ENCODE assay signal across 21 cellular contexts in the genomic region with DNA sequence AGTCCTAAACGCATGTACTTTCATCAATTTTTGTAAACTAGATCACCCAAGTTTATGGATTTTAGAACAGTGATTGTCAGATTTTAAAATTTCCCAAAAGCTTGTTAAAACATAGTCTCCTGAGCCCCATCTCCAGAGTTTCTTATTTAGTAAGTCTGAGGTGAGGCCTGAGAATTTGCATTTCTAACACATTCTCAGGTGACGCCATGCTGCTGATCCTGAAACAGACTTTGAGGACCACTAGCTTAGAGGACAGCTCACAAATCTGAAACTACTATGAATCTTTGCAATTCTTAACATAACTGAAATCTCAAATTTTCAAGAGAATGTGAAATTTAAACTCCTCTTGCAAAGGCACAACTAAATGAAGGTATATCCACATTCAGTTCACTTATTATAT. TPM values are rescaled to one million over a fixed set of nuclear protein-coding genes. Genes with fewer than 3 reads are reported as not detected.
DNase-seq lines count a peak whose midpoint lies in the region; TF ChIP-seq lines count a peak whose summit lies in the region.
"Had no signal": no experiment of that assay in that cellular context is flagged by ENCODE, and none has a peak within 500 bp of the region (broad histone marks: within the 10 kb centered on the region; RNA-seq: fewer than 3 reads in every experiment).

No MANE protein-coding gene starts in this region.

- H3K18ac ChIP-seq in mesendoderm (ENCODE audit: low read length), result no peak overlapping the region

- H2AK5ac ChIP-seq in mesendoderm (ENCODE audit: low read length), result no peak overlapping the region

- no peaks in the 10 kb centered on the region for H3K27me3 ChIP-seq in left ventricle myocardium inferior (ENCODE audit: low read depth)
- H3K27me3 ChIP-seq in right atrium auricular region, result no peaks in the 10 kb centered on the region
- H3K27me3 ChIP-seq in mesendoderm (ENCODE audit: insufficient read depth, low read length, poor library complexity), result no peaks in the 10 kb centered on the region
- H3K27me3 ChIP-seq in subcutaneous abdominal adipose tissue (ENCODE audit: control insufficient read depth in 5 of 5, insufficient read depth in 4 of 5, low read length in 5 of 5), result no peaks in the 10 kb centered on the region
- no peaks in the 10 kb centered on the region for H3K27me3 ChIP-seq in tibial nerve
- no peaks in the 10 kb centered on the region for H3K27me3 ChIP-seq in MG63
- H3K27me3 ChIP-seq: BE2C; BLaER1 treated with 17β-estradiol and CSF1 and Interleukin-3, amounts not matched to agents 10 nM and 100 nM had no signal

- DNase-seq in left ventricle myocardium inferior (no peak), right atrium auricular region (ENCODE audit: low spot score) (no peak), mesendoderm (peak; percentile 68), tibial nerve (ENCODE audit: low spot score in 2 of 2) (no peak), MG63 (no peak)
- DNase-seq: BE2C; CD4-positive, alpha-beta T cell; CD8-positive, alpha-beta memory T cell; DMS 273 treated with DMSO at 0.1 percent for 48 hours; DMS79; EL; GDM1; GM23248; HFFc6 had no signal

- H3K36me3 ChIP-seq in left ventricle myocardium inferior (no peaks in the 10 kb centered on the region), right atrium auricular region (no peaks in the 10 kb centered on the region), mesendoderm (ENCODE audit: control insufficient read depth, insufficient read depth, low read length) (no peaks in the 10 kb centered on the region), subcutaneous abdominal adipose tissue (ENCODE audit: control insufficient read depth in 5 of 5, insufficient read depth in 5 of 5, low read length in 5 of 5) (no peaks in the 10 kb centered on the region), tibial nerve (no peaks in the 10 kb centered on the region), MG63 (no peaks in the 10 kb centered on the region)
- H3K36me3 ChIP-seq: BE2C; BLaER1 treated with 17β-estradiol and CSF1 and Interleukin-3, amounts not matched to agents 10 nM and 100 nM; HAP-1 had no signal

- TF ChIP-seq EP300 in tibial nerve (IDR thresholded peaks at IDR 0.05), result no peak

- H3K23ac ChIP-seq in mesendoderm (ENCODE audit: low read length), result no peak overlapping the region

- no peak overlapping the region for H3K4ac ChIP-seq in mesendoderm (ENCODE audit: low read depth, low read length)

- H2BK120ac ChIP-seq in mesendoderm (ENCODE audit: low read depth, low read length), result no peak overlapping the region

- H3K79me1 ChIP-seq in mesendoderm (ENCODE audit: low read length), result no peaks in the 10 kb centered on the region

- H2BK5ac ChIP-seq in mesendoderm (ENCODE audit: low read length), result no peak overlapping the region

- H2BK15ac ChIP-seq in mesendoderm (replicated peaks; ENCODE audit: low read depth), result no peak overlapping the region

- H3K4me1 ChIP-seq in left ventricle myocardium inferior, result peaks cover 85% of the 10 kb centered on the region
- peaks cover 0 to 21% of the 10 kb centered on the region in 2 donors for H3K4me1 ChIP-seq in right atrium auricular region
- peaks cover 4% of the 10 kb centered on the region for H3K4me1 ChIP-seq in mesendoderm (ENCODE audit: control insufficient read depth, low read depth, low read length)
- H3K4me1 ChIP-seq in subcutaneous abdominal adipose tissue (ENCODE audit: control insufficient read depth in 5 of 5, insufficient read depth in 5 of 5, low read length in 5 of 5), result peaks cover 0 to 46% (median 10%) of the 10 kb centered on the region in 5 donors
- H3K4me1 ChIP-seq in tibial nerve, result peaks cover 0 to 27% (median 1%) of the 10 kb centered on the region in 4 donors
- H3K4me1 ChIP-seq: BE2C had no signal

- WGBS in mesendoderm (ENCODE audit: extremely low coverage, insufficient coverage, low lambda C conversion rate), result no CpG with 5 or more reads among the region's 2 CpGs
- WGBS in tibial nerve, 2 donors, result 92 to 98% methylated on average over 2 of the region's 2 CpGs

- no peaks in the 10 kb centered on the region for H3K79me2 ChIP-seq in mesendoderm (ENCODE audit: control insufficient read depth, insufficient read depth, low read length)

- TF ChIP-seq CTCF in left ventricle myocardium inferior (IDR thresholded peaks at IDR 0.05; ENCODE audit: borderline replicate concordance) (no peak), right atrium auricular region (IDR thresholded peaks at IDR 0.05) (no peak), tibial nerve (IDR thresholded peaks at IDR 0.05) (no peak)

- no peak overlapping the region for H4K5ac ChIP-seq in mesendoderm (ENCODE audit: low read length)

- no peak overlapping the region for H3K4me3 ChIP-seq in left ventricle myocardium inferior
- H3K4me3 ChIP-seq in right atrium auricular region, result no peak overlapping the region
- no peak overlapping the region for H3K4me3 ChIP-seq in mesendoderm (ENCODE audit: low read length)
- H3K4me3 ChIP-seq in subcutaneous abdominal adipose tissue (ENCODE audit: low read depth in 1 of 5, low read length in 5 of 5), result no peak overlapping the region
- no peak overlapping the region for H3K4me3 ChIP-seq in tibial nerve
- no peak overlapping the region for H3K4me3 ChIP-seq in MG63
- H3K4me3 ChIP-seq: BLaER1 treated with 17β-estradiol and CSF1 and Interleukin-3, amounts not matched to agents 10 nM and 100 nM; GM12878; GM23248; HAP-1 had no signal

- H4K8ac ChIP-seq in mesendoderm (ENCODE audit: low read depth, low read length), result no peak overlapping the region

- no peak overlapping the region for H3K56ac ChIP-seq in mesendoderm (ENCODE audit: low read length)

- H3K27ac ChIP-seq in left ventricle myocardium inferior (replicated peaks), result peak overlapping the region; percentile 46
- H3K27ac ChIP-seq in right atrium auricular region, result no peak overlapping the region
- no peak overlapping the region for H3K27ac ChIP-seq in mesendoderm (ENCODE audit: low read depth, low read length)
- peak overlapping the region; percentile 85 for H3K27ac ChIP-seq in subcutaneous abdominal adipose tissue (ENCODE audit: low read depth, low read length)
- no peak overlapping the region for H3K27ac ChIP-seq in tibial nerve
- H3K27ac ChIP-seq: 22Rv1; BLaER1 treated with 17β-estradiol and CSF1 and Interleukin-3, amounts not matched to agents 10 nM and 100 nM; GM23248 had no signal

- H3K9me3 ChIP-seq in left ventricle myocardium inferior (replicated peaks) (no peaks in the 10 kb centered on the region), right atrium auricular region (no peaks in the 10 kb centered on the region), subcutaneous abdominal adipose tissue (ENCODE audit: control insufficient read depth in 5 of 5, low read length in 5 of 5) (no peaks in the 10 kb centered on the region), tibial nerve (no peaks in the 10 kb centered on the region), MG63 (no peaks in the 10 kb centered on the region)
- H3K9me3 ChIP-seq: BE2C; BLaER1 treated with 17β-estradiol and CSF1 and Interleukin-3, amounts not matched to agents 10 nM and 100 nM; HAP-1 had no signal

- H3K9ac ChIP-seq in mesendoderm (ENCODE audit: low read length) (no peak overlapping the region), subcutaneous abdominal adipose tissue (ENCODE audit: low read length in 5 of 5) (no peak overlapping the region)
- H3K9ac ChIP-seq: BLaER1 treated with 17β-estradiol and CSF1 and Interleukin-3, amounts not matched to agents 10 nM and 100 nM; GM23248 had no signal

- intact Hi-C loops in left ventricle myocardium inferior (cut with micrococcal nuclease), result no loop called here

- TF ChIP-seq POLR2A in tibial nerve (IDR thresholded peaks at IDR 0.05), result no peak

- H3K4me2 ChIP-seq in mesendoderm (ENCODE audit: low read length), result no peak overlapping the region
- H3K4me2 ChIP-seq: BLaER1 treated with 17β-estradiol and CSF1 and Interleukin-3, amounts not matched to agents 10 nM and 100 nM had no signal

RNA-seq across cellular contexts. Expression of gene MLIP, which starts 37.8 kb away (rescaled TPM):
- 397 TPM for total RNA-seq in left ventricle myocardium inferior
- 100 to 1,000 TPM; 170 to 262 TPM for total RNA-seq in right atrium auricular region
- 0.34 TPM for polyA plus RNA-seq in mesendoderm (2013, experiment 1 of 2)
- 0.15 TPM for polyA plus RNA-seq in mesendoderm (2013, experiment 2 of 2)
- 100 to 1,000 TPM; 182 to 383 (median 296) TPM for total RNA-seq in tibial nerve
- not detected in 2 replicates for total RNA-seq in MG63 (2014; rRNA removed; shearing (Covaris generic); ENCODE audit: low replicate concordance)
- total RNA-seq: CD4-positive, alpha-beta T cell; CD8-positive, alpha-beta memory T cell; GM12878; GM23248; HFFc6 had no signal
- polyA plus RNA-seq: AG04450; CD14-positive monocyte; CD8-positive, alpha-beta memory T cell; GM12878; GM23248 had no signal

Comparison
In these comparisons a context has a peak if more than half of its experiments do, and no peak if none do; other contexts are left out.
1. H3K27ac ChIP-seq: peak in left ventricle myocardium inferior (single experiment) and subcutaneous abdominal adipose tissue (single experiment); none in right atrium auricular region (0 of 2), mesendoderm (single experiment) and tibial nerve (0 of 4).
2. RNA of gene MLIP, which starts 37.8 kb away (total RNA-seq): 397 TPM in left ventricle myocardium inferior (single experiment), 182 to 383 TPM in tibial nerve and 170 to 262 TPM in right atrium auricular region; not detected in MG63; every median in the first group is over 100 times any median in the second.